ENCODE assay signal across 9 cellular contexts in genomic region chr5:172905771-172906170, GRCh38. TPM values are rescaled to one million over a fixed set of nuclear protein-coding genes. Genes with fewer than 3 reads are reported as not detected.
A peak's percentile ranks its signal among the peaks of the same experiment; 100 is the strongest.
DNase-seq lines count a peak whose midpoint lies in the region; ATAC-seq and TF ChIP-seq lines count a peak whose summit lies in the region.
"Had no signal": no experiment of that assay in that cellular context is flagged by ENCODE, and none has a peak within 500 bp of the region (broad histone marks: within the 10 kb centered on the region; RNA-seq: fewer than 3 reads in every experiment).

No MANE protein-coding gene starts in this region.

- H3K4me1 Mint-ChIP-seq in progenitor cell of endocrine pancreas (ENCODE audit: low read depth) = peaks cover 50% of the 10 kb centered on the region
- no peaks in the 10 kb centered on the region for H3K4me1 Mint-ChIP-seq in activated T-helper 17 cell treated with anti-CD3 and anti-CD28 coated beads, Interleukin-2, amount 50 U/mL, for 72 hours

- DNase-seq in RWPE2 (ENCODE audit: low spot score) (no peak), foreskin keratinocyte (no peak), progenitor cell of endocrine pancreas (ENCODE audit: low spot score, unreplicated experiment) (no peak), medulla oblongata (ENCODE audit: extremely low spot score) (no peak), ureter (ENCODE audit: low spot score) (no peak)
- DNase-seq: NCI-H1436 had no signal

- H3K27ac ChIP-seq in ACC112 (ENCODE audit: low read depth, low read length) = peak overlapping the region; percentile 99
- peak overlapping the region; percentile 100 for H3K27ac ChIP-seq in RWPE2 (ENCODE audit: poor library complexity, severe bottlenecking)
- H3K27ac ChIP-seq in foreskin keratinocyte = peak overlapping the region; percentile 89

- H2AFZ ChIP-seq in ACC112 (ENCODE audit: low read length, unreplicated experiment) = no peak overlapping the region

- H3K36me3 Mint-ChIP-seq in progenitor cell of endocrine pancreas (ENCODE audit: insufficient read depth) = peaks cover 1% of the 10 kb centered on the region
- H3K36me3 Mint-ChIP-seq in activated T-helper 17 cell treated with anti-CD3 and anti-CD28 coated beads, Interleukin-2, amount 50 U/mL, for 72 hours (ENCODE audit: low read depth) = peaks cover 10% of the 10 kb centered on the region

- H3K4me1 ChIP-seq in ACC112 (ENCODE audit: control insufficient read depth, insufficient read depth, low read length, unreplicated experiment) (peaks cover 66% of the 10 kb centered on the region), RWPE2 (ENCODE audit: insufficient read depth, poor library complexity, severe bottlenecking) (peaks cover 50% of the 10 kb centered on the region), foreskin keratinocyte (peaks cover 19% of the 10 kb centered on the region)

- H3K27me3 Mint-ChIP-seq in progenitor cell of endocrine pancreas = no peaks in the 10 kb centered on the region
- no peaks in the 10 kb centered on the region for H3K27me3 Mint-ChIP-seq in activated T-helper 17 cell treated with anti-CD3 and anti-CD28 coated beads, Interleukin-2, amount 50 U/mL, for 72 hours

- peaks cover 23% of the 10 kb centered on the region for H3K79me2 ChIP-seq in ACC112 (ENCODE audit: control insufficient read depth, insufficient read depth, low read length, unreplicated experiment)

- ATAC-seq in RWPE2 (ENCODE audit: low read depth) (no peak), foreskin keratinocyte (no peak), GM19395 (IDR thresholded peaks at IDR 0.05; ENCODE audit: unreplicated experiment) (no peak)
- no peak for ATAC-seq in activated T-helper 17 cell treated with anti-CD3 and anti-CD28 coated beads, Interleukin-2, amount 50 U/mL, for 72 hours (replicated peaks)

- H3K27me3 ChIP-seq in ACC112 (ENCODE audit: insufficient read depth, low read length) (no peaks in the 10 kb centered on the region), RWPE2 (ENCODE audit: insufficient read depth, poor library complexity, severe bottlenecking) (no peaks in the 10 kb centered on the region), foreskin keratinocyte (no peaks in the 10 kb centered on the region)

- H3K9me3 ChIP-seq in RWPE2 (ENCODE audit: severe bottlenecking) = no peaks in the 10 kb centered on the region

- TF ChIP-seq CTCF in RWPE2 (IDR thresholded peaks at IDR 0.05; ENCODE audit: poor library complexity, severe bottlenecking) (no peak), foreskin keratinocyte (conservative IDR thresholded peaks at IDR 0.05) (no peak), progenitor cell of endocrine pancreas (IDR thresholded peaks at IDR 0.05; ENCODE audit: unreplicated experiment) (no peak)

- no peak overlapping the region for H3K4me3 ChIP-seq in ACC112 (ENCODE audit: low read depth, low read length)
- H3K4me3 ChIP-seq in RWPE2 (ENCODE audit: severe bottlenecking) = no peak overlapping the region

- H3K27ac Mint-ChIP-seq in progenitor cell of endocrine pancreas = peak overlapping the region; percentile 98
- no peak overlapping the region for H3K27ac Mint-ChIP-seq in activated T-helper 17 cell treated with anti-CD3 and anti-CD28 coated beads, Interleukin-2, amount 50 U/mL, for 72 hours

- H3K36me3 ChIP-seq in ACC112 (ENCODE audit: insufficient read depth, low read length) (peaks cover 9% of the 10 kb centered on the region; the same call in 1 of the 2 replicates), RWPE2 (ENCODE audit: low read depth) (peaks cover 35% of the 10 kb centered on the region)

- H3K9me3 Mint-ChIP-seq in progenitor cell of endocrine pancreas (ENCODE audit: low read depth) = no peaks in the 10 kb centered on the region
- no peaks in the 10 kb centered on the region for H3K9me3 Mint-ChIP-seq in activated T-helper 17 cell treated with anti-CD3 and anti-CD28 coated beads, Interleukin-2, amount 50 U/mL, for 72 hours

- no peak overlapping the region for H3K4me3 Mint-ChIP-seq in progenitor cell of endocrine pancreas (ENCODE audit: low read depth)
- H3K4me3 Mint-ChIP-seq in activated T-helper 17 cell treated with anti-CD3 and anti-CD28 coated beads, Interleukin-2, amount 50 U/mL, for 72 hours = no peak overlapping the region

RNA-seq across cellular contexts. Expression of gene RPL26L1, which starts 53.5 kb away (rescaled TPM):
- 71.0 and 80.3 TPM in 2 replicates for total RNA-seq in foreskin keratinocyte
- polyA plus RNA-seq in foreskin keratinocyte = 101 and 110 TPM in 2 replicates
- total RNA-seq in progenitor cell of endocrine pancreas = 36.1 and 38.4 TPM in 2 replicates
- total RNA-seq in ureter = 26.2 TPM
- total RNA-seq in activated T-helper 17 cell treated with anti-CD3 and anti-CD28 coated beads, Interleukin-2, amount 50 U/mL, for 72 hours = 10 to 100 TPM; 31.8 to 64.9 TPM
